Comparison of ENCODE assay signal across 1 cellular context in the genomic region with DNA sequence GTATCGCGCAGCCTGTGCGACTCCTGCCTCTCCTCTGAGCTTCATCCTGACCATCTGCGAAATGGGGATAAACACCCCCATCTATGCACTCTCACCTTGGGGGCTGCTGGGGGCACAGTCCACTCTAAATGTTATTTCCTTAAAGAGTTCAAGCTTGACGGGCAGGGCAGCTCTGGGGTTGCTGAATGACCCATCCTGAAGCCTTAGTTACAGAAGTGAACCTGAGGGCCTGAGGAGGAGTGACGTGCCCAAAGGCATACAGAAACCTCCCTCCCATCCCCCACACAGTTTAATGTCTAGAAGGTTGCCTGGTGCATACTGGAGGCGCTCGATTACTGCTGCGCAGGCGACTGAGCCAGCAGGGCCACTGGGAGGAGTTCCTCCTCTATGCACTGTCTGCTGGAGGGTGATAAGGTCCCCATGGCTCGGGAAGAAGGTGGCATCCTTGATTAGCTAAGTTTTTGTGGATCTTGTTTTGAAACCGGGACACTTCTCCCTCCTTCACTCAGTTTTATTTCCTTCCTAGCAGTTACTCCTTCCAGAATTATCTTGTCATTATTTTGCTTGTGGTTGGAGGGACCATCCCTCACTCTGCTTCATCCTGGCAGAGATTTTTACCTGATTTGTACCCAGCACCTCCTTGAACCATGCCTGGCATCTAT.
TF ChIP-seq lines count a peak whose summit lies in the region.

No MANE protein-coding gene starts in this region.

TF ChIP-seq in HEK293, 187 proteins besides CTCF, POLR2A, EP300 and RAD21 (continued from another document):
- TF ChIP-seq, protein P1, sequence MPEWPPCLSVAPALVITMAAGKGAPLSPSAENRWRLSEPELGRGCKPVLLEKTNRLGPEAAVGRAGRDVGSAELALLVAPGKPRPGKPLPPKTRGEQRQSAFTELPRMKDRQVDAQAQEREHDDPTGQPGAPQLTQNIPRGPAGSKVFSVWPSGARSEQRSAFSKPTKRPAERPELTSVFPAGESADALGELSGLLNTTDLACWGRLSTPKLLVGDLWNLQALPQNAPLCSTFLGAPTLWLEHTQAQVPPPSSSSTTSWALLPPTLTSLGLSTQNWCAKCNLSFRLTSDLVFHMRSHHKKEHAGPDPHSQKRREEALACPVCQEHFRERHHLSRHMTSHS (tag by site-specific recombination; IDR thresholded peaks at IDR 0.05) = no peak
- TF ChIP-seq ZNF324 (tag by site-specific recombination; IDR thresholded peaks at IDR 0.05) = no peak
- no peak for TF ChIP-seq SP7 (tag by site-specific recombination; IDR thresholded peaks at IDR 0.05)
- TF ChIP-seq ZNF561 (tag by site-specific recombination; IDR thresholded peaks at IDR 0.05; ENCODE audit: borderline replicate concordance) = no peak
- no peak for TF ChIP-seq ZNF23 (tag by site-specific recombination; IDR thresholded peaks at IDR 0.05; ENCODE audit: borderline replicate concordance)
- no peak; the same call in 1 of the 2 replicates for TF ChIP-seq KLF1 (tag by site-specific recombination; IDR thresholded peaks at IDR 0.05)
- TF ChIP-seq, protein P2, sequence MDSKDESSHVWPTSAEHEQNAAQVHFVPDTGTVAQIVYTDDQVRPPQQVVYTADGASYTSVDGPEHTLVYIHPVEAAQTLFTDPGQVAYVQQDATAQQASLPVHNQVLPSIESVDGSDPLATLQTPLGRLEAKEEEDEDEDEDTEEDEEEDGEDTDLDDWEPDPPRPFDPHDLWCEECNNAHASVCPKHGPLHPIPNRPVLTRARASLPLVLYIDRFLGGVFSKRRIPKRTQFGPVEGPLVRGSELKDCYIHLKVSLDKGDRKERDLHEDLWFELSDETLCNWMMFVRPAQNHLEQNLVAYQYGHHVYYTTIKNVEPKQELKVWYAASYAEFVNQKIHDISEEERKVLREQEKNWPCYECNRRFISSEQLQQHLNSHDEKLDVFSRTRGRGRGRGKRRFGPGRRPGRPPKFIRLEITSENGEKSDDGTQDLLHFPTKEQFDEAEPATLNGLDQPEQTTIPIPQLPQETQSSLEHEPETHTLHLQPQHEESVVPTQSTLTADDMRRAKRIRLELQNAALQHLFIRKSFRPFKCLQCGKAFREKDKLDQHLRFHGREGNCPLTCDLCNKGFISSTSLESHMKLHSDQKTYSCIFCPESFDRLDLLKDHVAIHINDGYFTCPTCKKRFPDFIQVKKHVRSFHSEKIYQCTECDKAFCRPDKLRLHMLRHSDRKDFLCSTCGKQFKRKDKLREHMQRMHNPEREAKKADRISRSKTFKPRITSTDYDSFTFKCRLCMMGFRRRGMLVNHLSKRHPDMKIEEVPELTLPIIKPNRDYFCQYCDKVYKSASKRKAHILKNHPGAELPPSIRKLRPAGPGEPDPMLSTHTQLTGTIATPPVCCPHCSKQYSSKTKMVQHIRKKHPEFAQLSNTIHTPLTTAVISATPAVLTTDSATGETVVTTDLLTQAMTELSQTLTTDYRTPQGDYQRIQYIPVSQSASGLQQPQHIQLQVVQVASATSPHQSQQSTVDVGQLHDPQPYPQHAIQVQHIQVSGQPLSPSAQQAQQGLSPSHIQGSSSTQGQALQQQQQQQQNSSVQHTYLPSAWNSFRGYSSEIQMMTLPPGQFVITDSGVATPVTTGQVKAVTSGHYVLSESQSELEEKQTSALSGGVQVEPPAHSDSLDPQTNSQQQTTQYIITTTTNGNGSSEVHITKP (tag by site-specific recombination; IDR thresholded peaks at IDR 0.05) = peak; percentile 66
- peak; percentile 76 for TF ChIP-seq ZNF24 (tag by site-specific recombination; IDR thresholded peaks at IDR 0.05)
- TF ChIP-seq YY1 (tag by site-specific recombination; IDR thresholded peaks at IDR 0.05) = no peak
- TF ChIP-seq MYNN (tag by site-specific recombination; IDR thresholded peaks at IDR 0.05; ENCODE audit: borderline replicate concordance) = no peak
- TF ChIP-seq, protein P3, sequence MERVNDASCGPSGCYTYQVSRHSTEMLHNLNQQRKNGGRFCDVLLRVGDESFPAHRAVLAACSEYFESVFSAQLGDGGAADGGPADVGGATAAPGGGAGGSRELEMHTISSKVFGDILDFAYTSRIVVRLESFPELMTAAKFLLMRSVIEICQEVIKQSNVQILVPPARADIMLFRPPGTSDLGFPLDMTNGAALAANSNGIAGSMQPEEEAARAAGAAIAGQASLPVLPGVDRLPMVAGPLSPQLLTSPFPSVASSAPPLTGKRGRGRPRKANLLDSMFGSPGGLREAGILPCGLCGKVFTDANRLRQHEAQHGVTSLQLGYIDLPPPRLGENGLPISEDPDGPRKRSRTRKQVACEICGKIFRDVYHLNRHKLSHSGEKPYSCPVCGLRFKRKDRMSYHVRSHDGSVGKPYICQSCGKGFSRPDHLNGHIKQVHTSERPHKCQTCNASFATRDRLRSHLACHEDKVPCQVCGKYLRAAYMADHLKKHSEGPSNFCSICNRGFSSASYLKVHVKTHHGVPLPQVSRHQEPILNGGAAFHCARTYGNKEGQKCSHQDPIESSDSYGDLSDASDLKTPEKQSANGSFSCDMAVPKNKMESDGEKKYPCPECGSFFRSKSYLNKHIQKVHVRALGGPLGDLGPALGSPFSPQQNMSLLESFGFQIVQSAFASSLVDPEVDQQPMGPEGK (tag by site-specific recombination; IDR thresholded peaks at IDR 0.05) = peak; percentile 72
- TF ChIP-seq ZNF416 (tag by site-specific recombination; IDR thresholded peaks at IDR 0.05) = no peak
- TF ChIP-seq ZNF175 (tag by site-specific recombination; IDR thresholded peaks at IDR 0.05) = no peak
- TF ChIP-seq, protein P4, sequence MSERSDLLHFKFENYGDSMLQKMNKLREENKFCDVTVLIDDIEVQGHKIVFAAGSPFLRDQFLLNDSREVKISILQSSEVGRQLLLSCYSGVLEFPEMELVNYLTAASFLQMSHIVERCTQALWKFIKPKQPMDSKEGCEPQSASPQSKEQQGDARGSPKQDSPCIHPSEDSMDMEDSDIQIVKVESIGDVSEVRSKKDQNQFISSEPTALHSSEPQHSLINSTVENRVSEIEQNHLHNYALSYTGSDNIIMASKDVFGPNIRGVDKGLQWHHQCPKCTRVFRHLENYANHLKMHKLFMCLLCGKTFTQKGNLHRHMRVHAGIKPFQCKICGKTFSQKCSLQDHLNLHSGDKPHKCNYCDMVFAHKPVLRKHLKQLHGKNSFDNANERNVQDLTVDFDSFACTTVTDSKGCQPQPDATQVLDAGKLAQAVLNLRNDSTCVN (tag by site-specific recombination; optimal IDR thresholded peaks at IDR 0.05) = no peak
- TF ChIP-seq ZSCAN23 (tag by site-specific recombination; IDR thresholded peaks at IDR 0.05) = no peak
- TF ChIP-seq, protein P5, sequence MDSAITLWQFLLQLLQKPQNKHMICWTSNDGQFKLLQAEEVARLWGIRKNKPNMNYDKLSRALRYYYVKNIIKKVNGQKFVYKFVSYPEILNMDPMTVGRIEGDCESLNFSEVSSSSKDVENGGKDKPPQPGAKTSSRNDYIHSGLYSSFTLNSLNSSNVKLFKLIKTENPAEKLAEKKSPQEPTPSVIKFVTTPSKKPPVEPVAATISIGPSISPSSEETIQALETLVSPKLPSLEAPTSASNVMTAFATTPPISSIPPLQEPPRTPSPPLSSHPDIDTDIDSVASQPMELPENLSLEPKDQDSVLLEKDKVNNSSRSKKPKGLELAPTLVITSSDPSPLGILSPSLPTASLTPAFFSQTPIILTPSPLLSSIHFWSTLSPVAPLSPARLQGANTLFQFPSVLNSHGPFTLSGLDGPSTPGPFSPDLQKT (IDR thresholded peaks at IDR 0.05; ENCODE audit: borderline replicate concordance, low read depth, low read length) = no peak
- TF ChIP-seq, protein P6, sequence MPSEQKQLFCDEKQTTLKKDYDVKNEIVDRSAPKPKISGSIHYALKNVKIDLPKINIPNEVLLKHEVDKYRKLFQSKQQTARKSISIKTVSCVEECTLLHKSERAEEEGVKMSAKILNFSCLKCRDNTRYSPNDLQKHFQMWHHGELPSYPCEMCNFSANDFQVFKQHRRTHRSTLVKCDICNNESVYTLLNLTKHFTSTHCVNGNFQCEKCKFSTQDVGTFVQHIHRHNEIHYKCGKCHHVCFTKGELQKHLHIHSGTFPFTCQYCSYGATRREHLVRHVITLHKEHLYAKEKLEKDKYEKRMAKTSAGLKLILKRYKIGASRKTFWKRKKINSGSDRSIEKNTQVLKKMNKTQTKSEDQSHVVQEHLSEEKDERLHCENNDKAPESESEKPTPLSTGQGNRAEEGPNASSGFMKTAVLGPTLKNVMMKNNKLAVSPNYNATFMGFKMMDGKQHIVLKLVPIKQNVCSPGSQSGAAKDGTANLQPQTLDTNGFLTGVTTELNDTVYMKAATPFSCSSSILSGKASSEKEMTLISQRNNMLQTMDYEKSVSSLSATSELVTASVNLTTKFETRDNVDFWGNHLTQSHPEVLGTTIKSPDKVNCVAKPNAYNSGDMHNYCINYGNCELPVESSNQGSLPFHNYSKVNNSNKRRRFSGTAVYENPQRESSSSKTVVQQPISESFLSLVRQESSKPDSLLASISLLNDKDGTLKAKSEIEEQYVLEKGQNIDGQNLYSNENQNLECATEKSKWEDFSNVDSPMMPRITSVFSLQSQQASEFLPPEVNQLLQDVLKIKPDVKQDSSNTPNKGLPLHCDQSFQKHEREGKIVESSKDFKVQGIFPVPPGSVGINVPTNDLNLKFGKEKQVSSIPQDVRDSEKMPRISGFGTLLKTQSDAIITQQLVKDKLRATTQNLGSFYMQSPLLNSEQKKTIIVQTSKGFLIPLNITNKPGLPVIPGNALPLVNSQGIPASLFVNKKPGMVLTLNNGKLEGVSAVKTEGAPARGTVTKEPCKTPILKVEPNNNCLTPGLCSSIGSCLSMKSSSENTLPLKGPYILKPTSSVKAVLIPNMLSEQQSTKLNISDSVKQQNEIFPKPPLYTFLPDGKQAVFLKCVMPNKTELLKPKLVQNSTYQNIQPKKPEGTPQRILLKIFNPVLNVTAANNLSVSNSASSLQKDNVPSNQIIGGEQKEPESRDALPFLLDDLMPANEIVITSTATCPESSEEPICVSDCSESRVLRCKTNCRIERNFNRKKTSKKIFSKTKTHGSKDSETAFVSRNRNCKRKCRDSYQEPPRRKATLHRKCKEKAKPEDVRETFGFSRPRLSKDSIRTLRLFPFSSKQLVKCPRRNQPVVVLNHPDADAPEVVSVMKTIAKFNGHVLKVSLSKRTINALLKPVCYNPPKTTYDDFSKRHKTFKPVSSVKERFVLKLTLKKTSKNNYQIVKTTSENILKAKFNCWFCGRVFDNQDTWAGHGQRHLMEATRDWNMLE (tag by site-specific recombination; conservative IDR thresholded peaks at IDR 0.05; ENCODE audit: low read depth) = no peak
- no peak for TF ChIP-seq ZNF501 (tag by site-specific recombination; IDR thresholded peaks at IDR 0.05)
- TF ChIP-seq, protein P7, sequence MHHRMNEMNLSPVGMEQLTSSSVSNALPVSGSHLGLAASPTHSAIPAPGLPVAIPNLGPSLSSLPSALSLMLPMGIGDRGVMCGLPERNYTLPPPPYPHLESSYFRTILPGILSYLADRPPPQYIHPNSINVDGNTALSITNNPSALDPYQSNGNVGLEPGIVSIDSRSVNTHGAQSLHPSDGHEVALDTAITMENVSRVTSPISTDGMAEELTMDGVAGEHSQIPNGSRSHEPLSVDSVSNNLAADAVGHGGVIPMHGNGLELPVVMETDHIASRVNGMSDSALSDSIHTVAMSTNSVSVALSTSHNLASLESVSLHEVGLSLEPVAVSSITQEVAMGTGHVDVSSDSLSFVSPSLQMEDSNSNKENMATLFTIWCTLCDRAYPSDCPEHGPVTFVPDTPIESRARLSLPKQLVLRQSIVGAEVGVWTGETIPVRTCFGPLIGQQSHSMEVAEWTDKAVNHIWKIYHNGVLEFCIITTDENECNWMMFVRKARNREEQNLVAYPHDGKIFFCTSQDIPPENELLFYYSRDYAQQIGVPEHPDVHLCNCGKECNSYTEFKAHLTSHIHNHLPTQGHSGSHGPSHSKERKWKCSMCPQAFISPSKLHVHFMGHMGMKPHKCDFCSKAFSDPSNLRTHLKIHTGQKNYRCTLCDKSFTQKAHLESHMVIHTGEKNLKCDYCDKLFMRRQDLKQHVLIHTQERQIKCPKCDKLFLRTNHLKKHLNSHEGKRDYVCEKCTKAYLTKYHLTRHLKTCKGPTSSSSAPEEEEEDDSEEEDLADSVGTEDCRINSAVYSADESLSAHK (tag by site-specific recombination; IDR thresholded peaks at IDR 0.05) = 0 out of 2 replicates have a peak, but pooled peaks have one; percentile 39
- TF ChIP-seq MEIS1 (CRISPR knock-in tag; IDR thresholded peaks at IDR 0.05; ENCODE audit: borderline replicate concordance) = no peak
- no peak for TF ChIP-seq SETDB1 (IDR thresholded peaks at IDR 0.05; ENCODE audit: insufficient read length, low read length)
- TF ChIP-seq ZNF544 (tag by site-specific recombination; IDR thresholded peaks at IDR 0.05) = no peak
- no peak for TF ChIP-seq ZNF248 (tag by site-specific recombination; IDR thresholded peaks at IDR 0.05)
- no peak for TF ChIP-seq ZNF843 (tag by site-specific recombination; IDR thresholded peaks at IDR 0.05)
- no peak for TF ChIP-seq ZBTB7A (tag by site-specific recombination; IDR thresholded peaks at IDR 0.05; ENCODE audit: low read depth)
- TF ChIP-seq ZNF302 (tag by site-specific recombination; IDR thresholded peaks at IDR 0.05; ENCODE audit: low read depth) = no peak
- TF ChIP-seq SALL2 (tag by site-specific recombination; IDR thresholded peaks at IDR 0.05; ENCODE audit: borderline replicate concordance) = no peak
- TF ChIP-seq ZBTB48 (tag by site-specific recombination; IDR thresholded peaks at IDR 0.05) = no peak
- no peak for TF ChIP-seq ZNF133 (tag by site-specific recombination; IDR thresholded peaks at IDR 0.05)
- TF ChIP-seq ZNF2 (tag by site-specific recombination; IDR thresholded peaks at IDR 0.05) = no peak
- TF ChIP-seq ZNF37A (tag by site-specific recombination; IDR thresholded peaks at IDR 0.05) = no peak
- peak; percentile 47; the same call in 1 of the 2 replicates for TF ChIP-seq SP3 (tag by site-specific recombination; IDR thresholded peaks at IDR 0.05)
- TF ChIP-seq ZNF571 (tag by site-specific recombination; IDR thresholded peaks at IDR 0.05) = no peak
- no peak for TF ChIP-seq ZNF473 (tag by site-specific recombination; IDR thresholded peaks at IDR 0.05)
- TF ChIP-seq, protein P8, sequence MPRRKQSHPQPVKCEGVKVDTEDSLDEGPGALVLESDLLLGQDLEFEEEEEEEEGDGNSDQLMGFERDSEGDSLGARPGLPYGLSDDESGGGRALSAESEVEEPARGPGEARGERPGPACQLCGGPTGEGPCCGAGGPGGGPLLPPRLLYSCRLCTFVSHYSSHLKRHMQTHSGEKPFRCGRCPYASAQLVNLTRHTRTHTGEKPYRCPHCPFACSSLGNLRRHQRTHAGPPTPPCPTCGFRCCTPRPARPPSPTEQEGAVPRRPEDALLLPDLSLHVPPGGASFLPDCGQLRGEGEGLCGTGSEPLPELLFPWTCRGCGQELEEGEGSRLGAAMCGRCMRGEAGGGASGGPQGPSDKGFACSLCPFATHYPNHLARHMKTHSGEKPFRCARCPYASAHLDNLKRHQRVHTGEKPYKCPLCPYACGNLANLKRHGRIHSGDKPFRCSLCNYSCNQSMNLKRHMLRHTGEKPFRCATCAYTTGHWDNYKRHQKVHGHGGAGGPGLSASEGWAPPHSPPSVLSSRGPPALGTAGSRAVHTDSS (tag by site-specific recombination; IDR thresholded peaks at IDR 0.05) = no peak
TF ChIP-seq in HEK293: peak in this region for 24.
